ENCODE assay signal across 21 cellular contexts in genomic region chr10:91579351-91579985, GRCh38. TPM values are rescaled to one million over a fixed set of nuclear protein-coding genes. Genes with fewer than 3 reads are reported as not detected.
A peak's percentile ranks its signal among the peaks of the same experiment; 100 is the strongest.
DNase-seq lines count a peak whose midpoint lies in the region; ATAC-seq and TF ChIP-seq lines count a peak whose summit lies in the region.
"Had no signal": no experiment of that assay in that cellular context is flagged by ENCODE, and none has a peak within 500 bp of the region (broad histone marks: within the 10 kb centered on the region; RNA-seq: fewer than 3 reads in every experiment).

No MANE protein-coding gene starts in this region.

- H2AFZ ChIP-seq in osteoblast (ENCODE audit: low read length): no peak overlapping the region

- intact Hi-C loops in posterior vena cava (cut with DNase I): no loop called here

- no peak for TF ChIP-seq CTCF in osteoblast (IDR thresholded peaks at IDR 0.05; ENCODE audit: extremely low read depth, low read depth, low read length)

- ATAC-seq in GM21737 (IDR thresholded peaks at IDR 0.05; ENCODE audit: unreplicated experiment) (no peak), GM21360 (IDR thresholded peaks at IDR 0.05; ENCODE audit: unreplicated experiment) (no peak)
- ATAC-seq: A549; body of pancreas; HCT116; stimulated activated naive CD8-positive, alpha-beta T cell treated with anti-CD3 and anti-CD28 coated beads, Interleukin-15, amount 100 ng/mL, for 72 hours; WTC11 had no signal

- peak overlapping the region; percentile 14 for H3K27ac ChIP-seq in epithelial cell of prostate
- H3K27ac ChIP-seq in osteoblast (ENCODE audit: low read depth, low read length): peak overlapping the region; percentile 10
- H3K27ac ChIP-seq: A549, body of pancreas, ovary had no signal

- H3K36me3 ChIP-seq in MG63 (no peaks in the 10 kb centered on the region), osteoblast (ENCODE audit: insufficient read depth, low read length) (no peaks in the 10 kb centered on the region)
- H3K36me3 ChIP-seq: ovary had no signal

- no peak overlapping the region for H3K4me2 ChIP-seq in osteoblast (ENCODE audit: insufficient read depth, low read length)
- H3K4me2 ChIP-seq: A549 had no signal

- H4K20me1 ChIP-seq in osteoblast (ENCODE audit: insufficient read depth, low read length): no peaks in the 10 kb centered on the region

- DNase-seq in AG08395 (ENCODE audit: low spot score): peak; percentile 83
- DNase-seq in MG63: peak; percentile 59
- DNase-seq in epithelial cell of prostate (ENCODE audit: low read depth, low spot score): no peak
- peak; percentile 87 for DNase-seq in osteoblast (ENCODE audit: insufficient read length, low spot score, missing footprints)
- no peak for DNase-seq in hypothalamus (lab: John Stamatoyannopoulos, UW)
- no peak for DNase-seq in posterior vena cava (ENCODE audit: low spot score)
- DNase-seq: activated CD4-positive, alpha-beta memory T cell treated with anti-CD3 and anti-CD28 coated beads for 36 hours; activated naive CD4-positive, alpha-beta T cell treated with Interleukin-2 at 50 U/mL for 16 hours; body of pancreas; cortex of kidney; NCI-H1694; NCI-H748 treated with DMSO at 0.1 percent for 48 hours; ovary; stimulated activated naive CD8-positive, alpha-beta T cell treated with anti-CD3 and anti-CD28 coated beads, Interleukin-15, amount 100 ng/mL, for 72 hours had no signal

- H3K4me1 ChIP-seq in osteoblast (ENCODE audit: insufficient read depth, low read length): peaks cover 9% of the 10 kb centered on the region

- H3K4me3 ChIP-seq in MG63 (no peak overlapping the region), osteoblast (ENCODE audit: insufficient read depth, low read length) (no peak overlapping the region)
- H3K4me3 ChIP-seq: A549, body of pancreas, ovary, skin epidermis had no signal

- no peaks in the 10 kb centered on the region for H3K9me3 ChIP-seq in MG63
- no peaks in the 10 kb centered on the region for H3K9me3 ChIP-seq in osteoblast (ENCODE audit: low read depth, low read length)
- H3K9me3 ChIP-seq: A549, body of pancreas, ovary had no signal

- H3K27me3 ChIP-seq in MG63 (no peaks in the 10 kb centered on the region), osteoblast (ENCODE audit: insufficient read depth, low read length) (no peaks in the 10 kb centered on the region)
- H3K27me3 ChIP-seq: body of pancreas, ovary had no signal

- H3K79me2 ChIP-seq in osteoblast (ENCODE audit: insufficient read depth, low read length): no peaks in the 10 kb centered on the region

RNA-seq across cellular contexts. Expression of gene PPP1R3C, which starts 53.4 kb away (rescaled TPM):
- 12.7 and 16.0 TPM in 2 replicates for total RNA-seq in MG63 (2014; rRNA removed; shearing (Covaris generic); ENCODE audit: low replicate concordance)
- 73.4 and 87.9 TPM in 2 replicates for total RNA-seq in osteoblast
- total RNA-seq in posterior vena cava: 10 to 100 TPM; 29.1 to 51.2 TPM
- total RNA-seq: T-helper 2 cell treated with Interferon-gamma antibody and Interleukin-4, amounts not matched to agents 100 ng/mL and 5 ng/mL, for 36 hours had no signal

Comparison
In these comparisons a context has a peak if more than half of its experiments do, and no peak if none do; other contexts are left out.
1. DNase-seq: peak in AG08395 (single experiment), MG63 (single experiment) and osteoblast (single experiment); none in epithelial cell of prostate (single experiment), hypothalamus (0 of 51) and posterior vena cava (single experiment).